In the genomic region with DNA sequence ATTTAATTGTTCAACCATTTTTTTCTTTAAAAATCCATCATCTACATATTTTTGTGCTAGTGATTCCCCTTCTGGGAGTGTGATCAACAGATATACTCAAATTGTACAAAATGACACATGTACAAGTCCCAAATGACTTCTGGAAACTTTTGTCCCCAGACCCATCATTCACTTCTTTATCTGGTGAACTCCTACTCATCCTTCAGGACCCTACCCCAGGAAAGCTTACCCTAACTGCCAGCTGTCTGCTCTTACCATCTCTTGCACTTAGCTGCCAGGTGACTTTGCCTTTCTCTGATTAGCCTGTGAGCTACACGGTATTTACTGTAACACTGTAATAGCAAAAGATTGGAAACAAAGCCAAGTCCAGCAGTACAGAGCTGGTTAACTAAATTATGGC, we compare ENCODE assay signal across 1 cellular context.
TF ChIP-seq lines count a peak whose summit lies in the region.

No MANE protein-coding gene starts in this region.

TF ChIP-seq in SK-N-SH treated with all-trans-retinoic acid at 6 μM for 48 hours, 23 proteins besides CTCF, POLR2A, EP300 and RAD21 (continued from another document):
- TF ChIP-seq, protein P1, sequence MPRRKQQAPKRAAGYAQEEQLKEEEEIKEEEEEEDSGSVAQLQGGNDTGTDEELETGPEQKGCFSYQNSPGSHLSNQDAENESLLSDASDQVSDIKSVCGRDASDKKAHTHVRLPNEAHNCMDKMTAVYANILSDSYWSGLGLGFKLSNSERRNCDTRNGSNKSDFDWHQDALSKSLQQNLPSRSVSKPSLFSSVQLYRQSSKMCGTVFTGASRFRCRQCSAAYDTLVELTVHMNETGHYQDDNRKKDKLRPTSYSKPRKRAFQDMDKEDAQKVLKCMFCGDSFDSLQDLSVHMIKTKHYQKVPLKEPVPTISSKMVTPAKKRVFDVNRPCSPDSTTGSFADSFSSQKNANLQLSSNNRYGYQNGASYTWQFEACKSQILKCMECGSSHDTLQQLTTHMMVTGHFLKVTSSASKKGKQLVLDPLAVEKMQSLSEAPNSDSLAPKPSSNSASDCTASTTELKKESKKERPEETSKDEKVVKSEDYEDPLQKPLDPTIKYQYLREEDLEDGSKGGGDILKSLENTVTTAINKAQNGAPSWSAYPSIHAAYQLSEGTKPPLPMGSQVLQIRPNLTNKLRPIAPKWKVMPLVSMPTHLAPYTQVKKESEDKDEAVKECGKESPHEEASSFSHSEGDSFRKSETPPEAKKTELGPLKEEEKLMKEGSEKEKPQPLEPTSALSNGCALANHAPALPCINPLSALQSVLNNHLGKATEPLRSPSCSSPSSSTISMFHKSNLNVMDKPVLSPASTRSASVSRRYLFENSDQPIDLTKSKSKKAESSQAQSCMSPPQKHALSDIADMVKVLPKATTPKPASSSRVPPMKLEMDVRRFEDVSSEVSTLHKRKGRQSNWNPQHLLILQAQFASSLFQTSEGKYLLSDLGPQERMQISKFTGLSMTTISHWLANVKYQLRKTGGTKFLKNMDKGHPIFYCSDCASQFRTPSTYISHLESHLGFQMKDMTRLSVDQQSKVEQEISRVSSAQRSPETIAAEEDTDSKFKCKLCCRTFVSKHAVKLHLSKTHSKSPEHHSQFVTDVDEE (CRISPR knock-in tag; IDR thresholded peaks at IDR 0.05) = no peak
- TF ChIP-seq TCF4 (CRISPR knock-in tag; IDR thresholded peaks at IDR 0.05; ENCODE audit: borderline replicate concordance) = no peak
- no peak for TF ChIP-seq CSDC2 (CRISPR knock-in tag; IDR thresholded peaks at IDR 0.05)
- TF ChIP-seq ARNTL (CRISPR knock-in tag; IDR thresholded peaks at IDR 0.05; ENCODE audit: borderline replicate concordance, low read depth) = no peak
